14 cellular contexts compared by ENCODE assay signal in the genomic region with DNA sequence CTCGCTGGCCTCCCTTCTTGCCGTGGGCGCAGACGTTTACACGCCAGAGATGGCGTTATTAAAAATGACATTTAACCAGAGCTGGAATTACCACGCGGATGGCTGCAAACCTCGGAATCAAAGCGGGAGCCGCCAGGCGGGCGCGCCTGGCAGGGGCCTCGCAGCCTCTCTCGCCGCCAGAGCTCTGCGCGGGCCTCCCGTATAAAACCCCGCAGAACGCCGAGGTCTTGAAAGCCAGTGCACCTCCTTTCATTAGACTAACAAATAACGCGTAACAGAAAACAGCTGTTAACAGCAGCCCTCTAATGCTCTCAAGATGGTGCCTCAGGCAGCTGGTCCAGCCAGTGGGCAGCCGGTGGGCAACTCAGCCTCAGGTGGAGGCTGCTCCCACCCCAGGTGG. TPM values are rescaled to one million over a fixed set of nuclear protein-coding genes. Genes with fewer than 3 reads are reported as not detected.
"Had no signal": no experiment of that assay in that cellular context is flagged by ENCODE, and none has a peak within 500 bp of the region (broad histone marks: within the 10 kb centered on the region; RNA-seq: fewer than 3 reads in every experiment).

No MANE protein-coding gene starts in this region.

- DNase-seq: activated CD4-positive, alpha-beta T cell treated with anti-CD3 and anti-CD28 coated beads, Interleukin-2, amount 50 U/mL, for 1 hour; activated naive CD8-positive, alpha-beta T cell treated with anti-CD3 and anti-CD28 coated beads for 36 hours; brain microvascular endothelial cell; effector memory CD8-positive, alpha-beta T cell; gastrocnemius medialis; heart right ventricle; left colon; naive B cell; tibial artery had no signal

- H3K4me1 ChIP-seq: gastrocnemius medialis, parathyroid adenoma had no signal

- H3K4me2 ChIP-seq: neural progenitor cell had no signal

- H3K9me3 ChIP-seq: gastrocnemius medialis, heart right ventricle, tibial artery had no signal

- H3K36me3 ChIP-seq: brain microvascular endothelial cell, gastrocnemius medialis, heart right ventricle, neural progenitor cell, tibial artery had no signal

- H3K9ac ChIP-seq: neural progenitor cell, parathyroid adenoma had no signal

- H3K79me2 ChIP-seq: parathyroid adenoma had no signal

- H3K4me3 ChIP-seq: gastrocnemius medialis, heart right ventricle, lung, neural progenitor cell, tibial artery had no signal

- H3K27me3 ChIP-seq: neural progenitor cell, tibial artery had no signal

- ATAC-seq: activated CD4-positive, CD25-positive, alpha-beta regulatory T cell treated with anti-CD3 and anti-CD28 coated beads, Interleukin-2, amount 50 U/mL, for 24 hours; effector memory CD8-positive, alpha-beta T cell; gastrocnemius medialis; heart right ventricle; left colon; stimulated activated effector memory CD8-positive, alpha-beta T cell treated with anti-CD3 and anti-CD28 coated beads, Interleukin-12 subunit alpha, Interleukin-12 subunit beta, amount 100 ng/mL, for 72 hours had no signal

- H3K27ac ChIP-seq: brain microvascular endothelial cell, gastrocnemius medialis, heart right ventricle, neural progenitor cell, parathyroid adenoma had no signal

- H2AFZ ChIP-seq: neural progenitor cell, parathyroid adenoma had no signal

RNA-seq across cellular contexts. Expression of a gene that starts 54.8 kb away (rescaled TPM):
- polyA plus RNA-seq: heart right ventricle, lung had no signal
